In the genomic region with DNA sequence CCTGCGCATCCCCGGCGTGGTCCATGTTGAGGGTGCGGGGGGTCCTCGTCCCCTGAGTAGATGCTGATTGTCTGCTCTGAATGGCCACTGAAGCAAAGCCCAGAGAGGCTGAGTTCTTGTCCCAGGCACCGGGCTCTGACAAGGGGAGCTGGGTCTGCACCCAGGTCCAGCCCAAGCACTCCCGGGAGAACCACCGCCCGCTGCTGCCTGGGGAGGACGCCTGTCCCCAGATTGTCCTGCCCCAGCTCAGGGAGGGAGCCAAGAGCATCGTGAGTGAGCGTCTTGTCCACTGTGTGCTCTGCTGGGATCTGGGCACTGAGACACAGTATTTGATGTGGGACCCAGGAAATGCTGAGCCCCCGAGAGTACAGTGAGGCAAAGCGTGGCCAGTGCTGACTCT, we compare ENCODE assay signal across 24 cellular contexts.
DNase-seq lines count a peak whose midpoint lies in the region; ATAC-seq and TF ChIP-seq lines count a peak whose summit lies in the region.
"Had no signal": no experiment of that assay in that cellular context is flagged by ENCODE, and none has a peak within 500 bp of the region (broad histone marks: within the 10 kb centered on the region; RNA-seq: fewer than 3 reads in every experiment).

No MANE protein-coding gene starts in this region.

- no peaks in the 10 kb centered on the region for H3K36me3 Mint-ChIP-seq in endodermal cell (ENCODE audit: low read depth)

- H3K27ac ChIP-seq in endodermal cell (ENCODE audit: low read depth, low read length) (no peak overlapping the region), osteoblast (ENCODE audit: low read depth, low read length) (no peak overlapping the region)

- ATAC-seq in GM18873 (IDR thresholded peaks at IDR 0.05; ENCODE audit: low FRiP score, unreplicated experiment) (no peak), HG02623 (IDR thresholded peaks at IDR 0.05; ENCODE audit: unreplicated experiment) (no peak)
- ATAC-seq: GM12878, GM23338, HCT116, Right ventricle myocardium inferior had no signal

- H3K9me3 Mint-ChIP-seq in endodermal cell: no peaks in the 10 kb centered on the region
- H3K9me3 Mint-ChIP-seq: CD8-positive, alpha-beta memory T cell had no signal

- H3K4me1 ChIP-seq in endodermal cell (ENCODE audit: control insufficient read depth, insufficient read depth, low read length) (no peaks in the 10 kb centered on the region), osteoblast (ENCODE audit: insufficient read depth, low read length) (no peaks in the 10 kb centered on the region)

- H4K20me1 ChIP-seq in osteoblast (ENCODE audit: insufficient read depth, low read length): no peaks in the 10 kb centered on the region

- H3K27me3 Mint-ChIP-seq in endodermal cell (ENCODE audit: insufficient read depth): peaks cover 3% of the 10 kb centered on the region

- H3K4me2 ChIP-seq in osteoblast (ENCODE audit: insufficient read depth, low read length): no peak overlapping the region
- H3K4me2 ChIP-seq: GM23338 had no signal

- no peaks in the 10 kb centered on the region for H3K36me3 ChIP-seq in endodermal cell (ENCODE audit: control insufficient read depth, insufficient read depth, low read length)
- H3K36me3 ChIP-seq in osteoblast (ENCODE audit: insufficient read depth, low read length): no peaks in the 10 kb centered on the region

- no peaks in the 10 kb centered on the region for H3K4me1 Mint-ChIP-seq in endodermal cell
- H3K4me1 Mint-ChIP-seq: GM23338 had no signal

- no peak overlapping the region for H2AFZ ChIP-seq in osteoblast (ENCODE audit: low read length)
- H2AFZ ChIP-seq: GM23338 had no signal

- no peak overlapping the region for H3K4me3 ChIP-seq in endodermal cell (ENCODE audit: low read length)
- H3K4me3 ChIP-seq in osteoblast (ENCODE audit: insufficient read depth, low read length): no peak overlapping the region
- H3K4me3 ChIP-seq: GM12878, GM23338 had no signal

- H3K79me2 ChIP-seq in osteoblast (ENCODE audit: insufficient read depth, low read length): no peaks in the 10 kb centered on the region

- H3K9me3 ChIP-seq in endodermal cell (ENCODE audit: control insufficient read depth, low read length) (peaks cover 33% of the 10 kb centered on the region), osteoblast (ENCODE audit: low read depth, low read length) (no peaks in the 10 kb centered on the region)

- H3K27ac Mint-ChIP-seq in endodermal cell: no peak overlapping the region
- H3K27ac Mint-ChIP-seq: CD8-positive, alpha-beta memory T cell; GM23338 had no signal

- H3K4me3 Mint-ChIP-seq in endodermal cell: no peak overlapping the region
- H3K4me3 Mint-ChIP-seq: CD8-positive, alpha-beta memory T cell; GM23338 had no signal

- H3K27me3 ChIP-seq in endodermal cell (ENCODE audit: control insufficient read depth, insufficient read depth, low read length, poor library complexity, severe bottlenecking) (no peaks in the 10 kb centered on the region), osteoblast (ENCODE audit: insufficient read depth, low read length) (no peaks in the 10 kb centered on the region)

- DNase-seq in activated effector memory CD4-positive, alpha-beta T cell treated with anti-CD3 and anti-CD28 coated beads, Interleukin-2, amount 50 U/mL, for 16 hours: peak; percentile 57
- DNase-seq in activated effector memory CD4-positive, alpha-beta T cell treated with Interleukin-2 at 50 U/mL for 16 hours: no peak
- DNase-seq in endodermal cell (peak; percentile 31), osteoblast (ENCODE audit: insufficient read length, low spot score, missing footprints) (peak; percentile 26), HK-2 (ENCODE audit: unreplicated experiment) (no peak)
- DNase-seq: ACHN; C1 segment of cervical spinal cord; DMS53; EL; MM.1S; NCI-H1092; NCI-H1436 treated with DMSO at 0.1 percent for 48 hours; NCI-H2029 treated with DMSO at 0.1 percent for 48 hours; NCI-H2171; NCI-H446; NCI-H69; NK-92 treated with Interleukin-12 subunit alpha and Interleukin-12 subunit beta, amount 100 ng/mL, for 24 hours had no signal

- no peak for TF ChIP-seq CTCF in endodermal cell (conservative IDR thresholded peaks at IDR 0.05)
- no peak for TF ChIP-seq CTCF in osteoblast (IDR thresholded peaks at IDR 0.05; ENCODE audit: extremely low read depth, low read depth, low read length)

- 84 to 92% methylated on average over 2 to 14 of the region's 14 CpGs for WGBS in endodermal cell (ENCODE audit: insufficient coverage in 1 of 2, insufficient read length in 1 of 2), 2 experiments

- H3K9ac ChIP-seq in endodermal cell (ENCODE audit: extremely low read depth, low read length, poor library complexity, severe bottlenecking): no peak overlapping the region

Comparison
In these comparisons a context has a peak if more than half of its experiments do, and no peak if none do; other contexts are left out.
1. DNase-seq: peak in activated effector memory CD4-positive, alpha-beta T cell treated with anti-CD3 and anti-CD28 coated beads, Interleukin-2, amount 50 U/mL, for 16 hours (single experiment), endodermal cell (single experiment) and osteoblast (single experiment); none in activated effector memory CD4-positive, alpha-beta T cell treated with Interleukin-2 at 50 U/mL for 16 hours (single experiment) and HK-2 (single experiment).